In the genomic region with DNA sequence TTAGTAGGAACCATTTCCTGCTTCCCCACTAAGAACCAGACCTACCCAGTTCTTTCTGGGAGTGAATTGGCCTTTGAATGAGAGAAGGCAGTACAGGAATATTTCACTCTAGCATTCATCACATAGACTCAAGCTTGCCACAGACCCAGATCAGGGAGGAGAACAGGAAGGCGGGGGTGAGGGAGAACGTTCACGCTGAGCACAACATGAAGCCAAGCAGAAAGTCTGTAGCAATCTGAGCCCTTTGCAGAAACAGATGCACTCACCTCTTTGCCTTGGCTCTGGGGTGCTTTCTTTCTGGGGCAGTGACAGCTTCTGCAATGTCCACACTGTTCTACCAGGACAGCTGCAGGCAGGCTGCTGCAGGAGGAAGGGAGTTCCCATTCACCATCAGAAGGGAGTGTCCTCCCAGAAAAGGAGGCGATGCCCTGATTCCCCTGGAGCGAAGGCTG, we compare ENCODE assay signal across 1 cellular context.
TF ChIP-seq lines count a peak whose summit lies in the region.

No MANE protein-coding gene starts in this region.

TF ChIP-seq in GM23338, 12 proteins besides CTCF, POLR2A, EP300 and RAD21 (continued from another document):
- TF ChIP-seq, protein P1, sequence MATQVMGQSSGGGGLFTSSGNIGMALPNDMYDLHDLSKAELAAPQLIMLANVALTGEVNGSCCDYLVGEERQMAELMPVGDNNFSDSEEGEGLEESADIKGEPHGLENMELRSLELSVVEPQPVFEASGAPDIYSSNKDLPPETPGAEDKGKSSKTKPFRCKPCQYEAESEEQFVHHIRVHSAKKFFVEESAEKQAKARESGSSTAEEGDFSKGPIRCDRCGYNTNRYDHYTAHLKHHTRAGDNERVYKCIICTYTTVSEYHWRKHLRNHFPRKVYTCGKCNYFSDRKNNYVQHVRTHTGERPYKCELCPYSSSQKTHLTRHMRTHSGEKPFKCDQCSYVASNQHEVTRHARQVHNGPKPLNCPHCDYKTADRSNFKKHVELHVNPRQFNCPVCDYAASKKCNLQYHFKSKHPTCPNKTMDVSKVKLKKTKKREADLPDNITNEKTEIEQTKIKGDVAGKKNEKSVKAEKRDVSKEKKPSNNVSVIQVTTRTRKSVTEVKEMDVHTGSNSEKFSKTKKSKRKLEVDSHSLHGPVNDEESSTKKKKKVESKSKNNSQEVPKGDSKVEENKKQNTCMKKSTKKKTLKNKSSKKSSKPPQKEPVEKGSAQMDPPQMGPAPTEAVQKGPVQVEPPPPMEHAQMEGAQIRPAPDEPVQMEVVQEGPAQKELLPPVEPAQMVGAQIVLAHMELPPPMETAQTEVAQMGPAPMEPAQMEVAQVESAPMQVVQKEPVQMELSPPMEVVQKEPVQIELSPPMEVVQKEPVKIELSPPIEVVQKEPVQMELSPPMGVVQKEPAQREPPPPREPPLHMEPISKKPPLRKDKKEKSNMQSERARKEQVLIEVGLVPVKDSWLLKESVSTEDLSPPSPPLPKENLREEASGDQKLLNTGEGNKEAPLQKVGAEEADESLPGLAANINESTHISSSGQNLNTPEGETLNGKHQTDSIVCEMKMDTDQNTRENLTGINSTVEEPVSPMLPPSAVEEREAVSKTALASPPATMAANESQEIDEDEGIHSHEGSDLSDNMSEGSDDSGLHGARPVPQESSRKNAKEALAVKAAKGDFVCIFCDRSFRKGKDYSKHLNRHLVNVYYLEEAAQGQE (IDR thresholded peaks at IDR 0.05; ENCODE audit: unreplicated experiment), result no peak
- TF ChIP-seq EZH2phosphoT487 (IDR thresholded peaks at IDR 0.05; ENCODE audit: unreplicated experiment), result no peak
- no peak for TF ChIP-seq ZNF331 (CRISPR knock-in tag; IDR thresholded peaks at IDR 0.05; ENCODE audit: low read depth)
- no peak for TF ChIP-seq NANOG (IDR thresholded peaks at IDR 0.05; ENCODE audit: borderline replicate concordance)
- TF ChIP-seq STAT1 (IDR thresholded peaks at IDR 0.05; ENCODE audit: unreplicated experiment), result no peak
- TF ChIP-seq, protein P2, sequence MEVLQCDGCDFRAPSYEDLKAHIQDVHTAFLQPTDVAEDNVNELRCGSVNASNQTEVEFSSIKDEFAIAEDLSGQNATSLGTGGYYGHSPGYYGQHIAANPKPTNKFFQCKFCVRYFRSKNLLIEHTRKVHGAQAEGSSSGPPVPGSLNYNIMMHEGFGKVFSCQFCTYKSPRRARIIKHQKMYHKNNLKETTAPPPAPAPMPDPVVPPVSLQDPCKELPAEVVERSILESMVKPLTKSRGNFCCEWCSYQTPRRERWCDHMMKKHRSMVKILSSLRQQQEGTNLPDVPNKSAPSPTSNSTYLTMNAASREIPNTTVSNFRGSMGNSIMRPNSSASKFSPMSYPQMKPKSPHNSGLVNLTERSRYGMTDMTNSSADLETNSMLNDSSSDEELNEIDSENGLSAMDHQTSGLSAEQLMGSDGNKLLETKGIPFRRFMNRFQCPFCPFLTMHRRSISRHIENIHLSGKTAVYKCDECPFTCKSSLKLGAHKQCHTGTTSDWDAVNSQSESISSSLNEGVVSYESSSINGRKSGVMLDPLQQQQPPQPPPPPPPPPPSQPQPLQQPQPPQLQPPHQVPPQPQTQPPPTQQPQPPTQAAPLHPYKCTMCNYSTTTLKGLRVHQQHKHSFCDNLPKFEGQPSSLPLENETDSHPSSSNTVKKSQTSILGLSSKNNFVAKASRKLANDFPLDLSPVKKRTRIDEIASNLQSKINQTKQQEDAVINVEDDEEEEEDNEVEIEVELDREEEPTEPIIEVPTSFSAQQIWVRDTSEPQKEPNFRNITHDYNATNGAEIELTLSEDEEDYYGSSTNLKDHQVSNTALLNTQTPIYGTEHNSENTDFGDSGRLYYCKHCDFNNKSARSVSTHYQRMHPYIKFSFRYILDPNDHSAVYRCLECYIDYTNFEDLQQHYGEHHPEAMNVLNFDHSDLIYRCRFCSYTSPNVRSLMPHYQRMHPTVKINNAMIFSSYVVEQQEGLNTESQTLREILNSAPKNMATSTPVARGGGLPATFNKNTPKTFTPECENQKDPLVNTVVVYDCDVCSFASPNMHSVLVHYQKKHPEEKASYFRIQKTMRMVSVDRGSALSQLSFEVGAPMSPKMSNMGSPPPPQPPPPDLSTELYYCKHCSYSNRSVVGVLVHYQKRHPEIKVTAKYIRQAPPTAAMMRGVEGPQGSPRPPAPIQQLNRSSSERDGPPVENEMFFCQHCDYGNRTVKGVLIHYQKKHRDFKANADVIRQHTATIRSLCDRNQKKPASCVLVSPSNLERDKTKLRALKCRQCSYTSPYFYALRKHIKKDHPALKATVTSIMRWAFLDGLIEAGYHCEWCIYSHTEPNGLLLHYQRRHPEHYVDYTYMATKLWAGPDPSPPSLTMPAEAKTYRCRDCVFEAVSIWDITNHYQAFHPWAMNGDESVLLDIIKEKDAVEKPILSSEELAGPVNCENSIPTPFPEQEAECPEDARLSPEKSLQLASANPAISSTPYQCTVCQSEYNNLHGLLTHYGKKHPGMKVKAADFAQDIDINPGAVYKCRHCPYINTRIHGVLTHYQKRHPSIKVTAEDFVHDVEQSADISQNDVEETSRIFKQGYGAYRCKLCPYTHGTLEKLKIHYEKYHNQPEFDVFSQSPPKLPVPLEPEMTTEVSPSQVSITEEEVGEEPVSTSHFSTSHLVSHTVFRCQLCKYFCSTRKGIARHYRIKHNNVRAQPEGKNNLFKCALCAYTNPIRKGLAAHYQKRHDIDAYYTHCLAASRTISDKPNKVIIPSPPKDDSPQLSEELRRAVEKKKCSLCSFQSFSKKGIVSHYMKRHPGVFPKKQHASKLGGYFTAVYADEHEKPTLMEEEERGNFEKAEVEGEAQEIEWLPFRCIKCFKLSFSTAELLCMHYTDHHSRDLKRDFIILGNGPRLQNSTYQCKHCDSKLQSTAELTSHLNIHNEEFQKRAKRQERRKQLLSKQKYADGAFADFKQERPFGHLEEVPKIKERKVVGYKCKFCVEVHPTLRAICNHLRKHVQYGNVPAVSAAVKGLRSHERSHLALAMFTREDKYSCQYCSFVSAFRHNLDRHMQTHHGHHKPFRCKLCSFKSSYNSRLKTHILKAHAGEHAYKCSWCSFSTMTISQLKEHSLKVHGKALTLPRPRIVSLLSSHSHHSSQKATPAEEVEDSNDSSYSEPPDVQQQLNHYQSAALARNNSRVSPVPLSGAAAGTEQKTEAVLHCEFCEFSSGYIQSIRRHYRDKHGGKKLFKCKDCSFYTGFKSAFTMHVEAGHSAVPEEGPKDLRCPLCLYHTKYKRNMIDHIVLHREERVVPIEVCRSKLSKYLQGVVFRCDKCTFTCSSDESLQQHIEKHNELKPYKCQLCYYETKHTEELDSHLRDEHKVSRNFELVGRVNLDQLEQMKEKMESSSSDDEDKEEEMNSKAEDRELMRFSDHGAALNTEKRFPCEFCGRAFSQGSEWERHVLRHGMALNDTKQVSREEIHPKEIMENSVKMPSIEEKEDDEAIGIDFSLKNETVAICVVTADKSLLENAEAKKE (CRISPR knock-in tag; IDR thresholded peaks at IDR 0.05), result no peak
- no peak for TF ChIP-seq ZNF114 (CRISPR knock-in tag; IDR thresholded peaks at IDR 0.05)
- TF ChIP-seq CREB1 (CRISPR knock-in tag; IDR thresholded peaks at IDR 0.05; ENCODE audit: low read depth), result no peak
- no peak for TF ChIP-seq JUNB (IDR thresholded peaks at IDR 0.05; ENCODE audit: unreplicated experiment)
